9 cellular contexts compared by ENCODE assay signal in genomic region chr5:40385544-40385943, GRCh38.
A peak's percentile ranks its signal among the peaks of the same experiment; 100 is the strongest.
DNase-seq lines count a peak whose midpoint lies in the region; ATAC-seq and TF ChIP-seq lines count a peak whose summit lies in the region.
"Had no signal": no experiment of that assay in that cellular context is flagged by ENCODE, and none has a peak within 500 bp of the region (broad histone marks: within the 10 kb centered on the region; RNA-seq: fewer than 3 reads in every experiment).

No MANE protein-coding gene starts in this region.

- no peak for TF ChIP-seq CTCF in NB4 (IDR thresholded peaks at IDR 0.05; ENCODE audit: low read depth, low read length)
- no peak for TF ChIP-seq CTCF in choroid plexus epithelial cell (conservative IDR thresholded peaks at IDR 0.05; ENCODE audit: low read depth, low read length)

- ATAC-seq in stimulated activated memory B cell treated with anti-CD40 and anti-IgM and Interleukin-4, amounts not matched to agents 10 μg/mL and 1 μg/mL and 100 μg/mL, for 72 hours, result no peak

- no peaks in the 10 kb centered on the region for H3K27me3 Mint-ChIP-seq in activated CD4-positive, alpha-beta T cell treated with anti-CD3 and anti-CD28 coated beads, Interleukin-2, amount 10 ng/mL, durations not matched to agents 7 days and 5 days
- no peaks in the 10 kb centered on the region for H3K27me3 Mint-ChIP-seq in stimulated activated memory B cell treated with anti-CD40 and anti-IgM and Interleukin-4, amounts not matched to agents 10 μg/mL and 1 μg/mL and 100 μg/mL, for 72 hours

- no peak for TF ChIP-seq POLR2A in NB4 (IDR thresholded peaks at IDR 0.05; ENCODE audit: extremely low read depth, insufficient read length)

- peaks cover 85% of the 10 kb centered on the region for H3K4me1 Mint-ChIP-seq in activated CD4-positive, alpha-beta T cell treated with anti-CD3 and anti-CD28 coated beads, Interleukin-2, amount 10 ng/mL, durations not matched to agents 7 days and 5 days
- peaks cover 52% of the 10 kb centered on the region for H3K4me1 Mint-ChIP-seq in stimulated activated memory B cell treated with anti-CD40 and anti-IgM and Interleukin-4, amounts not matched to agents 10 μg/mL and 1 μg/mL and 100 μg/mL, for 72 hours

- CTCF ChIA-PET in activated CD4-positive, alpha-beta T cell treated with anti-CD3 and anti-CD28 coated beads, Interleukin-2, amount 10 ng/mL, durations not matched to agents 7 days and 5 days (lab: Charles Lee), result interaction anchor here (0.7 to 1.0 kb wide), 2 partner anchors 9 to 298 kb away, joined by 3 to 5 read pairs; no protein-coding TSS in a partner anchor

- H3K4me3 Mint-ChIP-seq in activated CD4-positive, alpha-beta T cell treated with anti-CD3 and anti-CD28 coated beads, Interleukin-2, amount 10 ng/mL, durations not matched to agents 7 days and 5 days, result no peak overlapping the region
- H3K4me3 Mint-ChIP-seq in stimulated activated memory B cell treated with anti-CD40 and anti-IgM and Interleukin-4, amounts not matched to agents 10 μg/mL and 1 μg/mL and 100 μg/mL, for 72 hours, result no peak overlapping the region

- H3K4me3 ChIP-seq in NB4 (ENCODE audit: low read depth, low read length), result no peak overlapping the region
- no peak overlapping the region for H3K4me3 ChIP-seq in choroid plexus epithelial cell (ENCODE audit: low read depth, low read length)

- H3K27ac Mint-ChIP-seq in activated CD4-positive, alpha-beta T cell treated with anti-CD3 and anti-CD28 coated beads, Interleukin-2, amount 10 ng/mL, durations not matched to agents 7 days and 5 days, result peak overlapping the region; percentile 61
- H3K27ac Mint-ChIP-seq in stimulated activated memory B cell treated with anti-CD40 and anti-IgM and Interleukin-4, amounts not matched to agents 10 μg/mL and 1 μg/mL and 100 μg/mL, for 72 hours, result peak overlapping the region; percentile 79

- H3K36me3 Mint-ChIP-seq in activated CD4-positive, alpha-beta T cell treated with anti-CD3 and anti-CD28 coated beads, Interleukin-2, amount 10 ng/mL, durations not matched to agents 7 days and 5 days (ENCODE audit: low read depth), result peaks cover 11% of the 10 kb centered on the region
- H3K36me3 Mint-ChIP-seq in stimulated activated memory B cell treated with anti-CD40 and anti-IgM and Interleukin-4, amounts not matched to agents 10 μg/mL and 1 μg/mL and 100 μg/mL, for 72 hours, result no peaks in the 10 kb centered on the region

- DNase-seq in activated CD4-positive, alpha-beta T cell treated with anti-CD3 and anti-CD28 coated beads, Interleukin-2, amount 10 ng/mL, durations not matched to agents 7 days and 5 days, result no peak
- DNase-seq in activated CD4-positive, alpha-beta T cell treated with anti-CD3 and anti-CD28 coated beads for 1 hour, result no peak
- peak; percentile 55 for DNase-seq in NB4 (ENCODE audit: low read depth)
- peak; percentile 46 for DNase-seq in choroid plexus epithelial cell (ENCODE audit: low read depth)
- DNase-seq in pons (ENCODE audit: low spot score), result no peak
- no peak for DNase-seq in mesenteric fat pad (ENCODE audit: low spot score)
- no peak for DNase-seq in NCI-H510A (lab: John Stamatoyannopoulos, UW)
- DNase-seq: NCI-H2171 treated with DMSO at 0.1 percent for 48 hours had no signal

- H3K9me3 Mint-ChIP-seq in activated CD4-positive, alpha-beta T cell treated with anti-CD3 and anti-CD28 coated beads, Interleukin-2, amount 10 ng/mL, durations not matched to agents 7 days and 5 days, result peaks cover 6% of the 10 kb centered on the region
- H3K9me3 Mint-ChIP-seq in stimulated activated memory B cell treated with anti-CD40 and anti-IgM and Interleukin-4, amounts not matched to agents 10 μg/mL and 1 μg/mL and 100 μg/mL, for 72 hours, result peaks cover 2% of the 10 kb centered on the region

- POLR2A ChIA-PET in activated CD4-positive, alpha-beta T cell treated with anti-CD3 and anti-CD28 coated beads, Interleukin-2, amount 10 ng/mL, durations not matched to agents 7 days and 5 days (lab: Charles Lee), result interaction anchor here (0.5 kb wide), 1 partner anchor 19 kb away, joined by 3 read pairs; no protein-coding TSS in a partner anchor

Comparison
In these comparisons a context has a peak if more than half of its experiments do, and no peak if none do; other contexts are left out.
1. DNase-seq: peak in NB4 (single experiment) and choroid plexus epithelial cell (single experiment); none in activated CD4-positive, alpha-beta T cell treated with anti-CD3 and anti-CD28 coated beads, Interleukin-2, amount 10 ng/mL, durations not matched to agents 7 days and 5 days (single experiment), activated CD4-positive, alpha-beta T cell treated with anti-CD3 and anti-CD28 coated beads for 1 hour (single experiment), pons (single experiment), mesenteric fat pad (single experiment) and NCI-H510A (single experiment).